In genomic region chr17:42010898-42011516, GRCh38 we compare ENCODE assay signal across 11 cellular contexts. TPM values are rescaled to one million over a fixed set of nuclear protein-coding genes. Genes with fewer than 3 reads are reported as not detected.
DNase-seq lines count a peak whose midpoint lies in the region; FAIRE-seq and TF ChIP-seq lines count a peak whose summit lies in the region.
"Had no signal": no experiment of that assay in that cellular context is flagged by ENCODE, and none has a peak within 500 bp of the region (broad histone marks: within the 10 kb centered on the region; RNA-seq: fewer than 3 reads in every experiment).

No MANE protein-coding gene starts in this region.

- FAIRE-seq in small intestine (lab: Jason Lieb, UNC): no peak

- H3K4me1 Mint-ChIP-seq in activated naive CD4-positive, alpha-beta T cell treated with anti-CD3 and anti-CD28 coated beads for 36 hours (ENCODE audit: low read depth): peaks cover 61% of the 10 kb centered on the region

- H3K9me3 Mint-ChIP-seq in activated naive CD4-positive, alpha-beta T cell treated with anti-CD3 and anti-CD28 coated beads for 36 hours: no peaks in the 10 kb centered on the region
- H3K9me3 Mint-ChIP-seq: naive B cell had no signal

- intact Hi-C loops in activated naive CD4-positive, alpha-beta T cell treated with anti-CD3 and anti-CD28 coated beads for 36 hours (cut with micrococcal nuclease): no loop called here
- intact Hi-C loops in spleen (cut with DNase I; ENCODE audit: low total_unique reads): loop anchor here (10.0 kb wide), 1 partner anchor 46 kb away; the partner anchor contains the start of gene CNP

- CTCF ChIA-PET in activated naive CD4-positive, alpha-beta T cell treated with anti-CD3 and anti-CD28 coated beads for 36 hours (lab: Charles Lee): interaction anchor here (1.1 kb wide), 1 partner anchor 9 kb away, joined by 3 read pairs; the partner anchor contains the start of gene NKIRAS2

- H3K27me3 Mint-ChIP-seq in activated naive CD4-positive, alpha-beta T cell treated with anti-CD3 and anti-CD28 coated beads for 36 hours (ENCODE audit: low read depth): no peaks in the 10 kb centered on the region
- H3K27me3 Mint-ChIP-seq: naive B cell had no signal

- H3K36me3 ChIP-seq in small intestine (ENCODE audit: control insufficient read depth in 2 of 2, insufficient read depth in 2 of 2, low read length in 2 of 2) (no peaks in the 10 kb centered on the region), spleen (peaks cover 0 to 42% (median 0%) of the 10 kb centered on the region in 6 donors)

- TF ChIP-seq CTCF in epithelial cell of esophagus (IDR thresholded peaks at IDR 0.05; ENCODE audit: insufficient read depth, low read depth, low read length, missing control alignments) (no peak), spleen (IDR thresholded peaks at IDR 0.05 in 8 of 11, conservative IDR thresholded peaks at IDR 0.05 in 3 of 11) (no peak)

- H3K9me3 ChIP-seq in small intestine (ENCODE audit: control insufficient read depth, low read depth) (no peaks in the 10 kb centered on the region), spleen (no peaks in the 10 kb centered on the region)

- DNase-seq in activated naive CD4-positive, alpha-beta T cell treated with anti-CD3 and anti-CD28 coated beads for 36 hours: peak; percentile 16
- no peak for DNase-seq in activated naive CD4-positive, alpha-beta T cell treated with Interleukin-2 at 50 U/mL for 16 hours
- DNase-seq in OCI-M1 (lab: John Stamatoyannopoulos, UW) (peak; percentile 20), epithelial cell of esophagus (ENCODE audit: low read depth) (peak; percentile 59), small intestine (peak; percentile 33), NOMO-1 treated with DMSO at 0.1 percent for 48 hours (lab: John Stamatoyannopoulos, UW; ENCODE audit: unreplicated experiment) (no peak), spleen (no peak)
- DNase-seq in activated CD8-positive, alpha-beta memory T cell treated with anti-CD3 and anti-CD28 coated beads, Interleukin-2, amount 50 U/mL, for 48 hours: no peak
- DNase-seq: C1 segment of cervical spinal cord, naive B cell, NCI-H510A had no signal

- H3K4me3 ChIP-seq in epithelial cell of esophagus (ENCODE audit: low read length) (no peak overlapping the region), small intestine (ENCODE audit: low read depth in 1 of 2, low read length in 2 of 2) (no peak overlapping the region), spleen (no peak overlapping the region)

- no peak overlapping the region for H3K27ac ChIP-seq in small intestine (ENCODE audit: low read depth in 1 of 2, low read length in 1 of 2)
- peak overlapping the region in 4 of 8 donors; percentile 17 to 64 (median 28) for H3K27ac ChIP-seq in spleen

- TF ChIP-seq POLR2A in spleen (IDR thresholded peaks at IDR 0.05): no peak

- peaks cover 16% of the 10 kb centered on the region for H3K36me3 Mint-ChIP-seq in activated naive CD4-positive, alpha-beta T cell treated with anti-CD3 and anti-CD28 coated beads for 36 hours (ENCODE audit: low read depth)

- WGBS in small intestine, 3 donors: 96 to 98% (median 97%) methylated on average over 3 of the region's 3 CpGs
- WGBS in spleen, 5 donors: 93 to 99% (median 93%) methylated on average over 3 of the region's 3 CpGs

- H3K4me3 Mint-ChIP-seq in activated naive CD4-positive, alpha-beta T cell treated with anti-CD3 and anti-CD28 coated beads for 36 hours: no peak overlapping the region

- H3K4me1 ChIP-seq in small intestine (ENCODE audit: control insufficient read depth in 2 of 2, insufficient read depth in 1 of 2, low read depth in 1 of 2, low read length in 1 of 2) (peaks cover 2 to 4% of the 10 kb centered on the region in 2 donors), spleen (peaks cover 39 to 97% (median 83%) of the 10 kb centered on the region in 6 donors)

- H3K27ac Mint-ChIP-seq in activated naive CD4-positive, alpha-beta T cell treated with anti-CD3 and anti-CD28 coated beads for 36 hours: no peak overlapping the region

- H3K27me3 ChIP-seq in small intestine (ENCODE audit: control insufficient read depth in 2 of 2, insufficient read depth in 2 of 2, low read length in 2 of 2): no peaks in the 10 kb centered on the region
- no peaks in the 10 kb centered on the region for H3K27me3 ChIP-seq in spleen (replicated peaks in 1 of 7)

RNA-seq across cellular contexts. Expression of gene DNAJC7, which starts 6.2 kb away (rescaled TPM):
- total RNA-seq in activated naive CD4-positive, alpha-beta T cell treated with anti-CD3 and anti-CD28 coated beads for 36 hours: 10 to 100 TPM; 74.5 to 76.3 TPM
- polyA plus RNA-seq in small intestine: 10 to 100 TPM; 70.0 to 79.4 (median 70.0) TPM
- 100 to 1,000 TPM in 1 of 7 donors, 10 to 100 TPM in 6; 60.6 to 108 (median 90.4) TPM for total RNA-seq in spleen
- 10 to 100 TPM; 68.5 to 75.7 (median 71.6) TPM for polyA plus RNA-seq in spleen

RNA-seq across cellular contexts. Expression of gene NKIRAS2, which starts 8.9 kb away (rescaled TPM):
- total RNA-seq in activated naive CD4-positive, alpha-beta T cell treated with anti-CD3 and anti-CD28 coated beads for 36 hours: 10 to 100 TPM; 12.4 to 13.2 TPM
- 10 to 100 TPM; 21.1 to 28.9 (median 23.3) TPM for polyA plus RNA-seq in small intestine
- total RNA-seq in spleen: 10 to 100 TPM; 20.7 to 38.8 (median 25.2) TPM
- polyA plus RNA-seq in spleen: 10 to 100 TPM; 11.3 to 20.3 (median 12.4) TPM

RNA-seq across cellular contexts. Expression of gene C17orf113, which starts 39.4 kb away (rescaled TPM):
- under 1 TPM; 0.20 to 0.31 TPM for total RNA-seq in activated naive CD4-positive, alpha-beta T cell treated with anti-CD3 and anti-CD28 coated beads for 36 hours
- polyA plus RNA-seq in small intestine (under 1 TPM; 0.22 to 0.54 (median 0.49) TPM), spleen (under 1 TPM; 0.35 to 0.51 (median 0.43) TPM)
- total RNA-seq in spleen: 1 to 10 TPM in 2 of 7 donors, under 1 TPM in 5; 0.43 to 1.6 (median 0.85) TPM

RNA-seq across cellular contexts. Expression of gene CNP, which starts 44.4 kb away (rescaled TPM):
- 10 to 100 TPM; 58.4 to 59.1 TPM for total RNA-seq in activated naive CD4-positive, alpha-beta T cell treated with anti-CD3 and anti-CD28 coated beads for 36 hours
- 10 to 100 TPM; 13.2 to 37.4 (median 19.5) TPM for polyA plus RNA-seq in small intestine
- total RNA-seq in spleen: 10 to 100 TPM; 29.2 to 49.8 (median 44.2) TPM
- 10 to 100 TPM; 22.3 to 41.6 (median 25.9) TPM for polyA plus RNA-seq in spleen

Comparison
In these comparisons a context has a peak if more than half of its experiments do, and no peak if none do; other contexts are left out.
1. DNase-seq: peak in activated naive CD4-positive, alpha-beta T cell treated with anti-CD3 and anti-CD28 coated beads for 36 hours (single experiment), OCI-M1 (single experiment), epithelial cell of esophagus (single experiment) and small intestine (single experiment); none in activated naive CD4-positive, alpha-beta T cell treated with Interleukin-2 at 50 U/mL for 16 hours (single experiment), NOMO-1 treated with DMSO at 0.1 percent for 48 hours (single experiment), spleen (single experiment) and activated CD8-positive, alpha-beta memory T cell treated with anti-CD3 and anti-CD28 coated beads, Interleukin-2, amount 50 U/mL, for 48 hours (single experiment).